Comparison of ENCODE assay signal across 19 cellular contexts in genomic region chr1:211749251-211749650, GRCh38.
A peak's percentile ranks its signal among the peaks of the same experiment; 100 is the strongest.
DNase-seq lines count a peak whose midpoint lies in the region; ATAC-seq and TF ChIP-seq lines count a peak whose summit lies in the region.
"Had no signal": no experiment of that assay in that cellular context is flagged by ENCODE, and none has a peak within 500 bp of the region (broad histone marks: within the 10 kb centered on the region; RNA-seq: fewer than 3 reads in every experiment).

No MANE protein-coding gene starts in this region.

- H2AK5ac ChIP-seq in mesendoderm (ENCODE audit: low read length): no peak overlapping the region

- no peak overlapping the region for H2AFZ ChIP-seq in mammary epithelial cell (ENCODE audit: low read depth, low read length)
- H2AFZ ChIP-seq: GM23248 had no signal

- H3K27ac ChIP-seq in mammary epithelial cell (ENCODE audit: insufficient read depth, low read depth, low read length): no peak overlapping the region
- H3K27ac ChIP-seq in caudate nucleus (ENCODE audit: low read depth, low read length): peak overlapping the region; percentile 78
- no peak overlapping the region for H3K27ac ChIP-seq in mesendoderm (ENCODE audit: low read depth, low read length)
- no peak overlapping the region for H3K27ac ChIP-seq in aorta (ENCODE audit: low read depth in 1 of 2, low read length in 2 of 2)
- H3K27ac ChIP-seq: 22Rv1, A549, C4-2B, GM23248 had no signal

- no peak overlapping the region for H3K56ac ChIP-seq in mesendoderm (ENCODE audit: low read length)

- DNase-seq in MCF 10A (ENCODE audit: unreplicated experiment) (no peak), mammary epithelial cell (no peak), caudate nucleus (lab: John Stamatoyannopoulos, UW) (peak in 6 of 61 donors; percentile 9 to 72 (median 28)), mesendoderm (no peak), GM10248 (ENCODE audit: extremely low spot score) (no peak), aorta (no peak), NCI-H187 (lab: John Stamatoyannopoulos, UW) (no peak)
- DNase-seq: AML-193; Calu3; CD4-positive, alpha-beta memory T cell; DMS 273 treated with DMSO at 0.1 percent for 48 hours; DMS53; DND-41; EL; GM23248 had no signal

- peaks cover 26% of the 10 kb centered on the region for H3K36me3 Mint-ChIP-seq in MCF 10A (ENCODE audit: insufficient read depth, unreplicated experiment)

- no peak overlapping the region for H4K8ac ChIP-seq in mesendoderm (ENCODE audit: low read depth, low read length)

- no peaks in the 10 kb centered on the region for H3K27me3 Mint-ChIP-seq in MCF 10A (ENCODE audit: insufficient read depth, unreplicated experiment)
- H3K27me3 Mint-ChIP-seq: CD4-positive, alpha-beta memory T cell had no signal

- H3K23ac ChIP-seq in mesendoderm (ENCODE audit: low read length): no peak overlapping the region

- in situ Hi-C loops in mammary epithelial cell (cut with MboI; ENCODE audit: low sequenced_read_pairs in 2 of 2): no loop called here

- H3K18ac ChIP-seq in mesendoderm (ENCODE audit: low read length): no peak overlapping the region

- POLR2A ChIA-PET in MCF 10A (lab: Yijun Ruan, JAX): interaction anchor here (0.7 kb wide), 1 partner anchor 19 kb away, joined by 4 read pairs; no protein-coding TSS in a partner anchor
- POLR2A ChIA-PET in GM10248 (lab: Yijun Ruan, JAX): no interaction called here

- no peaks in the 10 kb centered on the region for H3K9me3 Mint-ChIP-seq in MCF 10A (ENCODE audit: unreplicated experiment)
- H3K9me3 Mint-ChIP-seq: CD4-positive, alpha-beta memory T cell had no signal

- CTCF ChIA-PET in MCF 10A (lab: Yijun Ruan, JAX): interaction anchor here (1.0 to 3.5 kb wide), 5 partner anchors 10 to 196 kb away, joined by 3 to 20 read pairs (median 6); no protein-coding TSS in a partner anchor
- CTCF ChIA-PET in mammary epithelial cell (lab: Charles Lee; ENCODE audit: low non-redundant PET): no interaction called here
- CTCF ChIA-PET in GM10248 (lab: Yijun Ruan, JAX): interaction anchor here (1.6 to 1.8 kb wide), 3 partner anchors 10 to 51 kb away, joined by 3 to 7 read pairs (median 5); no protein-coding TSS in a partner anchor

- H3K4me1 ChIP-seq in mammary epithelial cell (ENCODE audit: insufficient read depth, low read length) (no peaks in the 10 kb centered on the region), mesendoderm (ENCODE audit: control insufficient read depth, low read depth, low read length) (peaks cover 6% of the 10 kb centered on the region), aorta (ENCODE audit: control insufficient read depth in 1 of 2, insufficient read depth in 2 of 2, low read length in 2 of 2) (no peaks in the 10 kb centered on the region)

- H3K9ac ChIP-seq in mammary epithelial cell (ENCODE audit: insufficient read depth, low read length): no peak overlapping the region
- H3K9ac ChIP-seq in mesendoderm (ENCODE audit: low read length): no peak overlapping the region
- H3K9ac ChIP-seq: GM23248 had no signal

- no peaks in the 10 kb centered on the region for H4K20me1 ChIP-seq in mammary epithelial cell (ENCODE audit: insufficient read depth, low read length)

- H3K9me3 ChIP-seq in mammary epithelial cell (replicated peaks; ENCODE audit: insufficient read depth, low read length) (no peaks in the 10 kb centered on the region), aorta (ENCODE audit: control insufficient read depth, low read length) (no peaks in the 10 kb centered on the region)
- H3K9me3 ChIP-seq: A549 had no signal

- TSS peak; percentile 11 for BruUV-seq in MCF 10A (replicated peaks; lab: Mats Ljungman, UMichigan)
- no TSS peak for BruUV-seq in mammary epithelial cell (replicated peaks; lab: Mats Ljungman, UMichigan)

- intact Hi-C loops in MCF 10A (cut with micrococcal nuclease) (no loop called here), mammary epithelial cell (cut with micrococcal nuclease) (no loop called here), aorta (cut with DNase I) (no loop called here)

- no peaks in the 10 kb centered on the region for H3K4me1 Mint-ChIP-seq in MCF 10A (ENCODE audit: insufficient read depth, unreplicated experiment)

- no peak overlapping the region for H4K5ac ChIP-seq in mesendoderm (ENCODE audit: low read length)

- peak overlapping the region; percentile 57 for H2BK15ac ChIP-seq in mesendoderm (replicated peaks; ENCODE audit: low read depth)

- no peaks in the 10 kb centered on the region for H3K79me1 ChIP-seq in mesendoderm (ENCODE audit: low read length)

- H2BK120ac ChIP-seq in mesendoderm (ENCODE audit: low read depth, low read length): no peak overlapping the region

- WGBS in mammary epithelial cell (ENCODE audit: low coverage, missing lambda C conversion rate): 89% methylated on average over 3 of the region's 3 CpGs
- WGBS in mesendoderm (ENCODE audit: extremely low coverage, insufficient coverage, low lambda C conversion rate): no CpG with 5 or more reads among the region's 3 CpGs
- WGBS in aorta, 2 donors: 76 to 79% methylated on average over 3 of the region's 3 CpGs

- dilution Hi-C loops in mammary epithelial cell (cut with HindIII; ENCODE audit: low sequenced_read_pairs): no loop called here

- ATAC-seq in aorta (ENCODE audit: low FRiP score): no peak
- ATAC-seq: A549 had no signal

- H3K36me3 ChIP-seq in mammary epithelial cell (ENCODE audit: insufficient read depth, low read length) (peaks cover 10% of the 10 kb centered on the region), mesendoderm (ENCODE audit: control insufficient read depth, insufficient read depth, low read length) (no peaks in the 10 kb centered on the region), aorta (ENCODE audit: control insufficient read depth in 1 of 2, insufficient read depth in 2 of 2, low read length in 1 of 2) (peaks cover 4 to 8% of the 10 kb centered on the region in 2 donors)

- H3K4me3 Mint-ChIP-seq in MCF 10A (ENCODE audit: unreplicated experiment): no peak overlapping the region
- H3K4me3 Mint-ChIP-seq: CD4-positive, alpha-beta memory T cell had no signal

- TF ChIP-seq CTCF in MCF 10A (IDR thresholded peaks at IDR 0.05; ENCODE audit: unreplicated experiment): no peak
- TF ChIP-seq CTCF in mammary epithelial cell (conservative IDR thresholded peaks at IDR 0.05 in 1 of 2, IDR thresholded peaks at IDR 0.05 in 1 of 2; ENCODE audit: extremely low read depth in 1 of 2, insufficient read depth in 1 of 2, low read depth in 1 of 2, low read length in 2 of 2): no peak
- no peak for TF ChIP-seq CTCF in GM10248 (IDR thresholded peaks at IDR 0.05; ENCODE audit: control extremely low read depth, extremely low read depth, low read depth, missing control alignments)

- no peaks in the 10 kb centered on the region for H3K79me2 ChIP-seq in mammary epithelial cell (ENCODE audit: insufficient read depth, low read length)
- no peaks in the 10 kb centered on the region for H3K79me2 ChIP-seq in mesendoderm (ENCODE audit: control insufficient read depth, insufficient read depth, low read length)

- H3K27me3 ChIP-seq in mammary epithelial cell (ENCODE audit: insufficient read depth, low read length): no peaks in the 10 kb centered on the region
- H3K27me3 ChIP-seq in mesendoderm (ENCODE audit: insufficient read depth, low read length, poor library complexity): no peaks in the 10 kb centered on the region
- no peaks in the 10 kb centered on the region for H3K27me3 ChIP-seq in aorta (ENCODE audit: control insufficient read depth in 1 of 2, insufficient read depth in 2 of 2, low read length in 1 of 2)

- no peak overlapping the region for H3K27ac Mint-ChIP-seq in MCF 10A (ENCODE audit: low read depth, unreplicated experiment)

- no peak overlapping the region for H3K4me2 ChIP-seq in mammary epithelial cell (ENCODE audit: insufficient read depth, low read depth, low read length)
- no peak overlapping the region for H3K4me2 ChIP-seq in mesendoderm (ENCODE audit: low read length)
- H3K4me2 ChIP-seq: A549 had no signal

- no peak overlapping the region for H3K4me3 ChIP-seq in mammary epithelial cell (replicated peaks in 1 of 3; ENCODE audit: insufficient read depth in 1 of 3, low read depth in 2 of 3, low read length in 3 of 3)
- H3K4me3 ChIP-seq in mesendoderm (ENCODE audit: low read length): no peak overlapping the region
- no peak overlapping the region for H3K4me3 ChIP-seq in aorta (ENCODE audit: low read length in 2 of 2)
- H3K4me3 ChIP-seq: A549, GM23248, HAP-1 had no signal

- H3K4ac ChIP-seq in mesendoderm (ENCODE audit: low read depth, low read length): no peak overlapping the region

- no peak overlapping the region for H2BK5ac ChIP-seq in mesendoderm (ENCODE audit: low read length)
